ENCODE assay signal across 1 cellular context in genomic region chr10:105288613-105289012, GRCh38.
TF ChIP-seq lines count a peak whose summit lies in the region.

No MANE protein-coding gene starts in this region.

TF ChIP-seq in HepG2, 621 proteins besides CTCF, POLR2A, EP300 and RAD21 (continued from another document):
- TF ChIP-seq MNT (IDR thresholded peaks at IDR 0.05), result peak; percentile 36; the same call in 1 of the 2 replicates
- no peak for TF ChIP-seq ZBTB8A (CRISPR knock-in tag; IDR thresholded peaks at IDR 0.05; ENCODE audit: borderline replicate concordance, low read depth)
- no peak for TF ChIP-seq ZNF589 (CRISPR knock-in tag; conservative IDR thresholded peaks at IDR 0.05)
- no peak for TF ChIP-seq TCF7 (IDR thresholded peaks at IDR 0.05; ENCODE audit: low read depth)
- no peak for TF ChIP-seq SATB2 (CRISPR knock-in tag; IDR thresholded peaks at IDR 0.05)
- TF ChIP-seq MLXIP (CRISPR knock-in tag; IDR thresholded peaks at IDR 0.05; ENCODE audit: borderline replicate concordance), result no peak
